8 cellular contexts compared by ENCODE assay signal in the genomic region with DNA sequence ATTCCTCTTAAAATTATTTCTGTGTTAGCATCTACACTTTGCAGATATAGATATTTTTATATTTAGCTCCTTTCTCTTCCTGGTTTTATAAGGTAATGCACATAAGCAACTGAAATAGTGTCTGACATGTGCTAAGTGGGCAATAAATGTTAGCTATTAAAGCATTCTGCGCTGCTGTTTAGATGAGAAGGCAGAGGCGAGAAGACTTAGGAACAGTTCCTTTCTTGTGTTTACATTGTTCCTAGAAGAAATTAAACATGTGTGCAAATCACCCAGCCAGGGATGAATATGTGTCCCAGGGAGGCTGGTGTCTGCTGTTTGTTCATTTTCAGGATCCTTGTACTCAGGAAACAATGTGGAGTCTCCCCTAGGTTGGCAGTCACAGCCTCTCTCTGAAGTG.
"Had no signal": no experiment of that assay in that cellular context is flagged by ENCODE, and none has a peak within 500 bp of the region (broad histone marks: within the 10 kb centered on the region; RNA-seq: fewer than 3 reads in every experiment).

No MANE protein-coding gene starts in this region.

- H3K36me3 ChIP-seq: HAP-1 had no signal

- H3K27ac Mint-ChIP-seq: HFFc6 had no signal

- H3K9ac ChIP-seq: GM23248 had no signal

- H3K4me1 ChIP-seq: HAP-1 had no signal

- H3K4me3 Mint-ChIP-seq: H9, HFFc6 had no signal

- H3K9me3 ChIP-seq: HAP-1 had no signal

- ATAC-seq: HCT116 had no signal

- DNase-seq: GM23248, GOT3, H7, H9, HCEC 1CT, HFFc6 had no signal

- H3K27ac ChIP-seq: GM23248 had no signal

- H3K4me3 ChIP-seq: GM23248, HAP-1 had no signal

- H2AFZ ChIP-seq: GM23248 had no signal
